In the genomic region with DNA sequence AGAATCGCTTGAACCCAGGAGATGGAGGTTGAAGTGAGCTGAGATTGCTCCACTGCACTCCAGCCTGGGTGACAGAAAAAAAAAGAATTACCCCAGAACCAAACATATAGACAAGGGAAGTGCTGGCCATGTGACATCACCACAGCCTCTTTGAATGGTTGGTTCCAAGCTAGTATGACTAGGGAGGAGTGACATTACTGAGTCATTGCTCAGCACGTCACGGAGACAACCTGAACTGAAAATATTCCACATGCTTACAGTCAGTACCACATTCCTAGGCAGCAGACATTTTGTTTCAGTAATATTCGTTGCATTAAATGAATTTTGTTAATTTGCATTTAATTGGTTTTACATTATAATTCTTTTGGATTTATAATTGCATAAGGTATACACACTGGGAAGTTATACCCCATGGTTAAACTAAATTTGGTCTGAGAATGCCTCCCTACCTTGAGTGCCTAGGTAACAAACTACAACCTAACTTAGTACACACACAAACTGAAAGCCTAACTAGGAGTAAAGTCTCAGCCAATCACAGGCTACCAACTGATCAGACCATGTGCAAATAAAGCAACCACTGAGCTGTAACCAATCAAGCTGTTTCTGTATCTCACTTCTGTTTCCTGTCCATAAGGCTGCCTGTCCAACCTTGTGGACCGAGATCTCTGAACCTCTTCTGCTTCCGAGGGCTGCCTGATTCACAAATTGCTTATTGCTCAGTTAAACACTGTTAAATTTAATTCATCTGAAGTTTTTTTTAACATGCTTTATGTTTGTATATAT, we compare ENCODE assay signal across 9 cellular contexts.
A peak's percentile ranks its signal among the peaks of the same experiment; 100 is the strongest.
DNase-seq lines count a peak whose midpoint lies in the region; ATAC-seq and TF ChIP-seq lines count a peak whose summit lies in the region.
"Had no signal": no experiment of that assay in that cellular context is flagged by ENCODE, and none has a peak within 500 bp of the region (broad histone marks: within the 10 kb centered on the region; RNA-seq: fewer than 3 reads in every experiment).

No MANE protein-coding gene starts in this region.

- intact Hi-C loops in adrenal gland (cut with DNase I), result loop anchor here in 1 of 2 donors (10.0 kb wide), 1 partner anchor 511 kb away; no protein-coding TSS in a partner anchor

- no peaks in the 10 kb centered on the region for H3K27me3 ChIP-seq in fibroblast of lung (ENCODE audit: control insufficient read depth, insufficient read depth, low read length)
- H3K27me3 ChIP-seq in adrenal gland, result no peaks in the 10 kb centered on the region

- TF ChIP-seq CTCF in fibroblast of lung (conservative IDR thresholded peaks at IDR 0.05 in 1 of 2, IDR thresholded peaks at IDR 0.05 in 1 of 2; ENCODE audit: low read depth in 1 of 2, low read length in 2 of 2), result no peak
- no peak for TF ChIP-seq CTCF in adrenal gland (IDR thresholded peaks at IDR 0.05)

- H3K36me3 ChIP-seq in fibroblast of lung (ENCODE audit: control insufficient read depth, insufficient read depth, low read length) (no peaks in the 10 kb centered on the region), adrenal gland (replicated peaks in 1 of 2) (no peaks in the 10 kb centered on the region)

- no peak overlapping the region for H3K4me2 ChIP-seq in fibroblast of lung (ENCODE audit: extremely low read depth, insufficient read depth, low read length)

- H3K79me2 ChIP-seq in fibroblast of lung (ENCODE audit: control insufficient read depth, insufficient read depth, low read length), result no peaks in the 10 kb centered on the region

- H3K4me1 ChIP-seq in fibroblast of lung (ENCODE audit: control insufficient read depth, extremely low read depth, insufficient read depth, low read length) (peaks cover 15% of the 10 kb centered on the region), adrenal gland (replicated peaks in 1 of 2) (peaks cover 0 to 5% of the 10 kb centered on the region in 2 donors)

- H2AFZ ChIP-seq in fibroblast of lung (ENCODE audit: low read length), result no peak overlapping the region

- DNase-seq in EL (peak; percentile 57), fibroblast of lung (ENCODE audit: low read depth in 2 of 2) (peak in 1 of 2 donors; percentile 70), Ammon's horn (ENCODE audit: low spot score) (no peak), cerebellar cortex (ENCODE audit: low spot score) (no peak), adrenal gland (no peak)
- DNase-seq: hippocampal formation had no signal

- no peaks in the 10 kb centered on the region for H3K9me3 ChIP-seq in fibroblast of lung (ENCODE audit: control insufficient read depth, insufficient read depth, low read depth, low read length)
- no peaks in the 10 kb centered on the region for H3K9me3 ChIP-seq in adrenal gland (replicated peaks in 1 of 3)

- H3K4me3 ChIP-seq in fibroblast of lung (replicated peaks in 1 of 4; ENCODE audit: control extremely low read depth in 1 of 4, insufficient read depth in 1 of 4, low read depth in 3 of 4, low read length in 4 of 4) (no peak overlapping the region), adrenal gland (no peak overlapping the region)

- no peak for TF ChIP-seq POLR2A in adrenal gland (IDR thresholded peaks at IDR 0.05)

- ATAC-seq in GM21526 (IDR thresholded peaks at IDR 0.05; ENCODE audit: low FRiP score, unreplicated experiment), result peak; percentile 82
- peak; percentile 64 for ATAC-seq in HG03521 (IDR thresholded peaks at IDR 0.05; ENCODE audit: unreplicated experiment)
- no peak for ATAC-seq in HG03039 (IDR thresholded peaks at IDR 0.05; ENCODE audit: unreplicated experiment)

- H3K27ac ChIP-seq in fibroblast of lung (ENCODE audit: insufficient read depth, low read length) (peak overlapping the region; percentile 68), adrenal gland (no peak overlapping the region)

- no peaks in the 10 kb centered on the region for H4K20me1 ChIP-seq in fibroblast of lung (ENCODE audit: control insufficient read depth, extremely low read depth, insufficient read depth, low read length)

- H3K9ac ChIP-seq in fibroblast of lung (ENCODE audit: insufficient read depth, low read length), result no peak overlapping the region

- WGBS in adrenal gland, 4 donors, result 73 to 87% (median 82%) methylated on average over 6 of the region's 6 CpGs
